Comparison of ENCODE assay signal across 1 cellular context in the genomic region with DNA sequence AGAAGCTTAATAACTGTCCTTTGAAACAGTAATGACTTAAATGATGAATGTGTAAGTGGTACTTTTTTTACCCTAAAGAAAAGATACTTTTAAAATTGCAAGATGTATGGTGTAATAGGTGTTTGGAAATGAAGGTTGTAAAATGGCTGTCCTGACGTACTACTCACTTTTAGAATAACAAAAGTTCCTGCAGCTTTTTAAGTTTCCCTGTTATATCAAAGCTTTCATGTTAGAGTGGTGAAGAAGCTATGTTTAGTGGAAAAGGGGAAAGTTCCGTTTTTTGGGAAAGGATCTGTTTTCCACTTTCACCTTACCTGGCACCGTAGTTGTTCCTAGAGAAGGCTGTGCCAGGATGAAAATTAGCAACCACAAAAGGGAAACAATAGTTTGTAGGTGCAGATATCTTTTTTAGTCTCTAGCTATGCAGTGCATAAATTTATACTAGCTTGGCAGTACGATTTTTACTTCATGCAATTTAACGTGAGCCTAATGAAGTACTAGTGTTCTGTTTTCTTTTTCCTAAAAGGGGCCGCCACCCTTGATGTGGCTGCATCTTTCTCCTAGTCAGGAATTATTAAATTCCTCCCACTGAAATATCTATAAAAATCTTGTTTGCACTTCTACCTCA.
TF ChIP-seq lines count a peak whose summit lies in the region.

No MANE protein-coding gene starts in this region.

TF ChIP-seq in endothelial cell of umbilical vein, 7 proteins besides CTCF, POLR2A, EP300 and RAD21:
- TF ChIP-seq, protein P1, sequence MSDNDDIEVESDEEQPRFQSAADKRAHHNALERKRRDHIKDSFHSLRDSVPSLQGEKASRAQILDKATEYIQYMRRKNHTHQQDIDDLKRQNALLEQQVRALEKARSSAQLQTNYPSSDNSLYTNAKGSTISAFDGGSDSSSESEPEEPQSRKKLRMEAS (IDR thresholded peaks at IDR 0.05; ENCODE audit: insufficient read depth, insufficient read length), result no peak
- no peak for TF ChIP-seq EZH2 (IDR thresholded peaks at IDR 0.05; ENCODE audit: borderline replicate concordance, low read depth, low read length, severe bottlenecking)
- TF ChIP-seq GATA2 (IDR thresholded peaks at IDR 0.05; ENCODE audit: insufficient read depth, insufficient read length, low read depth, low read length), result no peak
- no peak for TF ChIP-seq POLR2AphosphoS5 (IDR thresholded peaks at IDR 0.05; ENCODE audit: insufficient read depth, low read depth, low read length)
- TF ChIP-seq MYC (IDR thresholded peaks at IDR 0.05; ENCODE audit: low read depth, low read length), result no peak
- no peak for TF ChIP-seq FOS (IDR thresholded peaks at IDR 0.05; ENCODE audit: borderline replicate concordance, insufficient read depth, low read length)
- TF ChIP-seq JUN (IDR thresholded peaks at IDR 0.05; ENCODE audit: borderline replicate concordance, insufficient read depth, insufficient read length, low read depth), result no peak
